8 cellular contexts compared by ENCODE assay signal in genomic region chr12:57452937-57453509, GRCh38. TPM values are rescaled to one million over a fixed set of nuclear protein-coding genes. Genes with fewer than 3 reads are reported as not detected.
DNase-seq lines count a peak whose midpoint lies in the region; ATAC-seq and TF ChIP-seq lines count a peak whose summit lies in the region.

No MANE protein-coding gene starts in this region.

- H3K27me3 Mint-ChIP-seq in activated naive CD4-positive, alpha-beta T cell treated with anti-CD3 and anti-CD28 coated beads for 36 hours (ENCODE audit: low read depth): no peaks in the 10 kb centered on the region
- no peaks in the 10 kb centered on the region for H3K27me3 Mint-ChIP-seq in osteocyte (ENCODE audit: unreplicated experiment)

- peak; percentile 35 for DNase-seq in DMS79 treated with DMSO at 0.1 percent for 48 hours (lab: John Stamatoyannopoulos, UW)
- no peak for DNase-seq in DMS79 (lab: John Stamatoyannopoulos, UW)
- peak; percentile 41 for DNase-seq in NOMO-1 treated with DMSO at 0.1 percent for 48 hours (lab: John Stamatoyannopoulos, UW; ENCODE audit: unreplicated experiment)
- peak; percentile 82 for DNase-seq in activated naive CD4-positive, alpha-beta T cell treated with anti-CD3 and anti-CD28 coated beads for 36 hours
- DNase-seq in head of caudate nucleus: peak; percentile 50 to 91 (median 81)
- DNase-seq in osteocyte (ENCODE audit: extremely low spot score, unreplicated experiment): peak; percentile 92

- CTCF ChIA-PET in activated naive CD4-positive, alpha-beta T cell treated with anti-CD3 and anti-CD28 coated beads for 36 hours (lab: Charles Lee): interaction anchor here (0.6 to 11.0 kb wide), 41 partner anchors 9 to 794 kb away, joined by 3 to 172 read pairs (median 5); partner anchors contain the start of gene INHBC

- H3K9me3 Mint-ChIP-seq in activated naive CD4-positive, alpha-beta T cell treated with anti-CD3 and anti-CD28 coated beads for 36 hours: no peaks in the 10 kb centered on the region
- H3K9me3 Mint-ChIP-seq in osteocyte (ENCODE audit: unreplicated experiment): no peaks in the 10 kb centered on the region

- TF ChIP-seq CTCF in osteocyte (IDR thresholded peaks at IDR 0.05): peak; percentile 91

- intact Hi-C loops in activated naive CD4-positive, alpha-beta T cell treated with anti-CD3 and anti-CD28 coated beads for 36 hours (cut with micrococcal nuclease): loop anchor here (1.0 kb wide), 2 partner anchors 146 to 190 kb away; no protein-coding TSS in a partner anchor
- intact Hi-C loops in head of caudate nucleus (cut with DNase I): loop anchor here (5.0 to 10.0 kb wide), 2 partner anchors 146 to 228 kb away; partner anchors contain the start of gene SHMT2

- no peak overlapping the region for H3K4me3 Mint-ChIP-seq in activated naive CD4-positive, alpha-beta T cell treated with anti-CD3 and anti-CD28 coated beads for 36 hours
- H3K4me3 Mint-ChIP-seq in osteocyte (ENCODE audit: unreplicated experiment): no peak overlapping the region

- H3K36me3 Mint-ChIP-seq in activated naive CD4-positive, alpha-beta T cell treated with anti-CD3 and anti-CD28 coated beads for 36 hours (ENCODE audit: low read depth): no peaks in the 10 kb centered on the region
- no peaks in the 10 kb centered on the region for H3K36me3 Mint-ChIP-seq in osteocyte (ENCODE audit: unreplicated experiment)

- ATAC-seq in HG03442 (IDR thresholded peaks at IDR 0.05; ENCODE audit: unreplicated experiment) (peak; percentile 44), HG03280 (IDR thresholded peaks at IDR 0.05; ENCODE audit: unreplicated experiment) (no peak)

- peak overlapping the region; percentile 19 for H3K27ac Mint-ChIP-seq in activated naive CD4-positive, alpha-beta T cell treated with anti-CD3 and anti-CD28 coated beads for 36 hours
- no peak overlapping the region for H3K27ac Mint-ChIP-seq in osteocyte (ENCODE audit: unreplicated experiment)

- H3K4me1 Mint-ChIP-seq in activated naive CD4-positive, alpha-beta T cell treated with anti-CD3 and anti-CD28 coated beads for 36 hours (ENCODE audit: low read depth): peaks cover 17% of the 10 kb centered on the region
- peaks cover 30% of the 10 kb centered on the region for H3K4me1 Mint-ChIP-seq in osteocyte (ENCODE audit: unreplicated experiment)

RNA-seq across cellular contexts. Expression of gene INHBE, which starts 2.1 kb away (rescaled TPM):
- total RNA-seq in activated naive CD4-positive, alpha-beta T cell treated with anti-CD3 and anti-CD28 coated beads for 36 hours: 1 to 10 TPM in 1 of 2 experiments, under 1 TPM in 1; 0.81 to 1.0 TPM
- total RNA-seq in osteocyte: 1.0 and 1.3 TPM in 2 replicates

RNA-seq across cellular contexts. Expression of gene GLI1, which starts 6.6 kb away (rescaled TPM):
- total RNA-seq in activated naive CD4-positive, alpha-beta T cell treated with anti-CD3 and anti-CD28 coated beads for 36 hours: not detected
- 3.5 and 7.7 TPM in 2 replicates for total RNA-seq in osteocyte

RNA-seq across cellular contexts. Expression of gene INHBC, which starts 18.4 kb away (rescaled TPM):
- not detected for total RNA-seq in activated naive CD4-positive, alpha-beta T cell treated with anti-CD3 and anti-CD28 coated beads for 36 hours
- not detected in 2 replicates for total RNA-seq in osteocyte

RNA-seq across cellular contexts. Expression of gene R3HDM2, which starts 22.2 kb away (rescaled TPM):
- total RNA-seq in activated naive CD4-positive, alpha-beta T cell treated with anti-CD3 and anti-CD28 coated beads for 36 hours: 10 to 100 TPM; 42.2 to 44.8 TPM
- 62.2 and 65.0 TPM in 2 replicates for total RNA-seq in osteocyte

RNA-seq across cellular contexts. Expression of gene ARHGAP9, which starts 26.6 kb away (rescaled TPM):
- 10 to 100 TPM; 95.9 to 97.9 TPM for total RNA-seq in activated naive CD4-positive, alpha-beta T cell treated with anti-CD3 and anti-CD28 coated beads for 36 hours
- total RNA-seq in osteocyte: 1.5 and 2.1 TPM in 2 replicates
